In genomic region chr3:21750831-21751391, GRCh38 we compare ENCODE assay signal across 10 cellular contexts. TPM values are rescaled to one million over a fixed set of nuclear protein-coding genes. Genes with fewer than 3 reads are reported as not detected.
A peak's percentile ranks its signal among the peaks of the same experiment; 100 is the strongest.
DNase-seq lines count a peak whose midpoint lies in the region; ATAC-seq, FAIRE-seq and TF ChIP-seq lines count a peak whose summit lies in the region.
"Had no signal": no experiment of that assay in that cellular context is flagged by ENCODE, and none has a peak within 500 bp of the region (broad histone marks: within the 10 kb centered on the region; RNA-seq: fewer than 3 reads in every experiment).

TSS of gene ZNF385D (minus strand) at chr3:21751210. CDS start at chr3:21750916, 294 bp downstream.

- DNase-seq in AG04450 (ENCODE audit: low read depth, low spot score) (no peak), Panc1 (ENCODE audit: low read depth, low spot score) (no peak), fibroblast of the conjunctiva (ENCODE audit: low read depth) (peak; percentile 46), nephron progenitor cell (peak; percentile 84), small intestine (no peak)
- no peak for DNase-seq in activated CD4-positive, alpha-beta T cell treated with anti-CD3 and anti-CD28 coated beads, Interleukin-2, amount 50 U/mL, for 48 hours

- H3K27me3 ChIP-seq in AG04450 (ENCODE audit: control insufficient read depth, insufficient read depth, low read length) (no peaks in the 10 kb centered on the region), Panc1 (ENCODE audit: control insufficient read depth, insufficient read depth, low read length) (no peaks in the 10 kb centered on the region), small intestine (ENCODE audit: control insufficient read depth in 2 of 2, insufficient read depth in 2 of 2, low read length in 2 of 2) (no peaks in the 10 kb centered on the region)

- H3K36me3 Mint-ChIP-seq in nephron progenitor cell (ENCODE audit: low read depth) = no peaks in the 10 kb centered on the region

- CTCF ChIA-PET in AG04450 (lab: Charles Lee) = interaction anchor here (0.6 to 1.5 kb wide), 2 partner anchors 144 to 641 kb away, joined by 5 to 7 read pairs; no protein-coding TSS in a partner anchor
- CTCF ChIA-PET in Panc1 (lab: Charles Lee) = no interaction called here

- H3K4me3 ChIP-seq in AG04450 (ENCODE audit: low read depth, low read length) = peak within 1 kb of the TSS; percentile 58
- H3K4me3 ChIP-seq in Panc1 (ENCODE audit: low read depth in 2 of 2, low read length in 2 of 2) = peak within 1 kb of the TSS; percentile 47 to 65
- no peak within 1 kb of the TSS for H3K4me3 ChIP-seq in small intestine (ENCODE audit: low read depth in 1 of 2, low read length in 2 of 2)

- H3K4me1 ChIP-seq in Panc1 (ENCODE audit: control insufficient read depth, insufficient read depth, low read length) (no peaks in the 10 kb centered on the region), small intestine (ENCODE audit: control insufficient read depth in 2 of 2, insufficient read depth in 1 of 2, low read depth in 1 of 2, low read length in 1 of 2) (no peaks in the 10 kb centered on the region)

- WGBS in small intestine, 3 donors = 3 to 11% (median 6%) methylated on average over 31 of the region's 31 CpGs

- H3K27me3 Mint-ChIP-seq in nephron progenitor cell (ENCODE audit: low read depth, poor library complexity) = peaks cover 19% of the 10 kb centered on the region
- H3K27me3 Mint-ChIP-seq: central memory CD8-positive, alpha-beta T cell had no signal

- TF ChIP-seq CTCF in AG04450 (IDR thresholded peaks at IDR 0.05; ENCODE audit: low read depth, low read length) (no peak), Panc1 (IDR thresholded peaks at IDR 0.05) (no peak), nephron progenitor cell (IDR thresholded peaks at IDR 0.05) (no peak)

- H3K4me1 Mint-ChIP-seq in nephron progenitor cell = peaks cover 17% of the 10 kb centered on the region
- H3K4me1 Mint-ChIP-seq: central memory CD8-positive, alpha-beta T cell had no signal

- in situ Hi-C loops in Panc1 (cut with HindIII; ENCODE audit: low pct_unique_long_range_greater_than_20kb, low sequenced_read_pairs) = no loop called here

- H3K27ac ChIP-seq in AG04450 (ENCODE audit: low read depth, low read length) (no peak within 1 kb of the TSS), Panc1 (ENCODE audit: low read length) (peak within 1 kb of the TSS; percentile 39), small intestine (ENCODE audit: low read depth in 1 of 2, low read length in 1 of 2) (no peak within 1 kb of the TSS)
- H3K27ac ChIP-seq: KMS-11 had no signal

- H3K4me3 Mint-ChIP-seq in nephron progenitor cell = peak within 1 kb of the TSS; percentile 88
- H3K4me3 Mint-ChIP-seq: central memory CD8-positive, alpha-beta T cell had no signal

- H3K36me3 ChIP-seq in Panc1 (ENCODE audit: control insufficient read depth, insufficient read depth, low read length) (no peaks in the 10 kb centered on the region), small intestine (ENCODE audit: control insufficient read depth in 2 of 2, insufficient read depth in 2 of 2, low read length in 2 of 2) (no peaks in the 10 kb centered on the region)

- BruUV-seq in Panc1 (replicated peaks; lab: Mats Ljungman, UMichigan) = no TSS peak

- H3K9me3 ChIP-seq in AG04450 (ENCODE audit: control insufficient read depth, insufficient read depth, low read length) (no peaks in the 10 kb centered on the region), Panc1 (ENCODE audit: control insufficient read depth, insufficient read depth, low read depth, low read length) (no peaks in the 10 kb centered on the region), small intestine (ENCODE audit: control insufficient read depth, low read depth) (no peaks in the 10 kb centered on the region)

- POLR2A ChIA-PET in AG04450 (lab: Yijun Ruan, JAX) (no interaction called here), Panc1 (lab: Charles Lee) (interaction anchor here (0.6 kb wide), 1 partner anchor 507 kb away, joined by 7 read pairs; no protein-coding TSS in a partner anchor)

- H3K27ac Mint-ChIP-seq in nephron progenitor cell = no peak within 1 kb of the TSS

- no peaks in the 10 kb centered on the region for H3K9me3 Mint-ChIP-seq in nephron progenitor cell

- intact Hi-C loops in Panc1 (cut with micrococcal nuclease; ENCODE audit: unreplicated experiment) = loop anchor here (10.0 kb wide), 1 partner anchor 364 kb away; no protein-coding TSS in a partner anchor

- ATAC-seq in Panc1 (peak; percentile 81), GM21786 (IDR thresholded peaks at IDR 0.05; ENCODE audit: unreplicated experiment) (no peak), esophagus mucosa (no peak)

- FAIRE-seq in small intestine (lab: Jason Lieb, UNC) = no peak

RNA-seq across cellular contexts. Expression of gene ZNF385D, which starts in this region (rescaled TPM):
- 0.10 and 0.15 TPM in 2 replicates for polyA plus RNA-seq in AG04450 (2011; rRNA removed)
- polyA minus RNA-seq in AG04450 (2011; rRNA and poly(A)+ RNA removed) = 0.17 and 0.37 TPM in 2 replicates
- 13.0 TPM for total RNA-seq in Panc1 (2021; ENCODE audit: unreplicated experiment)
- 7.4 TPM for polyA plus RNA-seq in Panc1 (2012; ENCODE audit: insufficient read length)
- polyA plus RNA-seq in small intestine = under 1 TPM in 2 of 3 donors, not detected in 1; under 0.01 to 0.87 TPM
- total RNA-seq in esophagus mucosa = 1.7 TPM

Comparison
In these comparisons a context has a peak if more than half of its experiments do, and no peak if none do; other contexts are left out.
1. DNase-seq: peak in fibroblast of the conjunctiva (single experiment) and nephron progenitor cell (single experiment); none in AG04450 (single experiment), Panc1 (single experiment), small intestine (single experiment) and activated CD4-positive, alpha-beta T cell treated with anti-CD3 and anti-CD28 coated beads, Interleukin-2, amount 50 U/mL, for 48 hours (0 of 2).
2. H3K4me3 ChIP-seq: peak in AG04450 (single experiment) and Panc1 (2 of 2); none in small intestine (0 of 2).